1 cellular context compared by ENCODE assay signal in the genomic region with DNA sequence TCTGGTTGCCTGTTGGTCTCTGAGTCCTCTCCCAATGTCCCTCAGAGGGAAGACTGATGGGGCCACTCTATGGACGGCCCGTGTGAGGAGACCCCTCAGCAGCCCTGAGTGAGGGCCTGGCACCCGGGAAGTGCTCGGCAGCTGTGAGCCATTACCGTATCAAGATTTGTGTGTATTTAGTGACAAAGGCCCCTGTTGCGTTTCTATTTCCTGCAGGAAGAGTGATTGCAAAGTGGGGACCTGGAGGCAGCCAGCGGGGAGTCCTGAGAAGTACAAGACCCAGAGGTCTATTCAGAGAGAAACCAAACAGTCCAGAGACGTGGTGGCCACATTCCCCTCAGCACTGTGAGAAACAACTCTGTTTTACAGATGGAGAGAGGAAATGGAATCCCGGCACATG.
TF ChIP-seq lines count a peak whose summit lies in the region.

No MANE protein-coding gene starts in this region.

TF ChIP-seq in H1, 55 proteins besides CTCF, POLR2A, EP300 and RAD21:
- TF ChIP-seq, protein P1, sequence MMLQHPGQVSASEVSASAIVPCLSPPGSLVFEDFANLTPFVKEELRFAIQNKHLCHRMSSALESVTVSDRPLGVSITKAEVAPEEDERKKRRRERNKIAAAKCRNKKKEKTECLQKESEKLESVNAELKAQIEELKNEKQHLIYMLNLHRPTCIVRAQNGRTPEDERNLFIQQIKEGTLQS (IDR thresholded peaks at IDR 0.05; ENCODE audit: insufficient read depth, low read depth, low read length), result no peak
- TF ChIP-seq ASH2L (IDR thresholded peaks at IDR 0.05; ENCODE audit: low read length) (no peak), BCL11A (IDR thresholded peaks at IDR 0.05; ENCODE audit: low read depth in 2 of 2, low read length in 2 of 2) (no peak), SRF (IDR thresholded peaks at IDR 0.05; ENCODE audit: low read depth, low read length) (no peak), BACH1 (IDR thresholded peaks at IDR 0.05; ENCODE audit: low read length) (no peak), HDAC2 (IDR thresholded peaks at IDR 0.05; ENCODE audit: borderline replicate concordance in 1 of 2, low read depth in 2 of 2, low read length in 2 of 2) (no peak), BRCA1 (IDR thresholded peaks at IDR 0.05; ENCODE audit: low read depth, low read length) (no peak), KDM1A (IDR thresholded peaks at IDR 0.05; ENCODE audit: borderline replicate concordance, low read length) (no peak), CTBP2 (IDR thresholded peaks at IDR 0.05; ENCODE audit: borderline replicate concordance, insufficient read depth, insufficient read length, low read length) (no peak)
- TF ChIP-seq, protein P2, sequence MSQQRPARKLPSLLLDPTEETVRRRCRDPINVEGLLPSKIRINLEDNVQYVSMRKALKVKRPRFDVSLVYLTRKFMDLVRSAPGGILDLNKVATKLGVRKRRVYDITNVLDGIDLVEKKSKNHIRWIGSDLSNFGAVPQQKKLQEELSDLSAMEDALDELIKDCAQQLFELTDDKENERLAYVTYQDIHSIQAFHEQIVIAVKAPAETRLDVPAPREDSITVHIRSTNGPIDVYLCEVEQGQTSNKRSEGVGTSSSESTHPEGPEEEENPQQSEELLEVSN (IDR thresholded peaks at IDR 0.05), result no peak
- TF ChIP-seq, protein P3, sequence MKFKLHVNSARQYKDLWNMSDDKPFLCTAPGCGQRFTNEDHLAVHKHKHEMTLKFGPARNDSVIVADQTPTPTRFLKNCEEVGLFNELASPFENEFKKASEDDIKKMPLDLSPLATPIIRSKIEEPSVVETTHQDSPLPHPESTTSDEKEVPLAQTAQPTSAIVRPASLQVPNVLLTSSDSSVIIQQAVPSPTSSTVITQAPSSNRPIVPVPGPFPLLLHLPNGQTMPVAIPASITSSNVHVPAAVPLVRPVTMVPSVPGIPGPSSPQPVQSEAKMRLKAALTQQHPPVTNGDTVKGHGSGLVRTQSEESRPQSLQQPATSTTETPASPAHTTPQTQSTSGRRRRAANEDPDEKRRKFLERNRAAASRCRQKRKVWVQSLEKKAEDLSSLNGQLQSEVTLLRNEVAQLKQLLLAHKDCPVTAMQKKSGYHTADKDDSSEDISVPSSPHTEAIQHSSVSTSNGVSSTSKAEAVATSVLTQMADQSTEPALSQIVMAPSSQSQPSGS (IDR thresholded peaks at IDR 0.05; ENCODE audit: low read length), result no peak
